In genomic region chr6:31912186-31912585, GRCh38 we compare ENCODE assay signal across 22 cellular contexts. TPM values are rescaled to one million over a fixed set of nuclear protein-coding genes. Genes with fewer than 3 reads are reported as not detected.
DNase-seq lines count a peak whose midpoint lies in the region; ATAC-seq and TF ChIP-seq lines count a peak whose summit lies in the region.
"Had no signal": no experiment of that assay in that cellular context is flagged by ENCODE, and none has a peak within 500 bp of the region (broad histone marks: within the 10 kb centered on the region; RNA-seq: fewer than 3 reads in every experiment).

No MANE protein-coding gene starts in this region.

- no peak overlapping the region for H2AK5ac ChIP-seq in mesenchymal stem cell (ENCODE audit: low read length, severe bottlenecking)

- H3K9me3 ChIP-seq in HCT116 (ENCODE audit: control insufficient read depth in 1 of 2, insufficient read depth in 1 of 2, low read depth in 1 of 2, low read length in 2 of 2) = no peaks in the 10 kb centered on the region; a peak in 1 of 4 replicates
- no peaks in the 10 kb centered on the region; the same call in 1 of the 2 replicates for H3K9me3 ChIP-seq in SJSA1 (replicated peaks)
- no peaks in the 10 kb centered on the region for H3K9me3 ChIP-seq in mesenchymal stem cell (ENCODE audit: control insufficient read depth, low read length)
- H3K9me3 ChIP-seq: BLaER1, HAP-1 had no signal

- H3K27me3 ChIP-seq in HCT116 (ENCODE audit: insufficient read depth, low read length) = no peaks in the 10 kb centered on the region
- no peaks in the 10 kb centered on the region for H3K27me3 ChIP-seq in SJSA1 (replicated peaks)
- H3K27me3 ChIP-seq in mesenchymal stem cell (ENCODE audit: control insufficient read depth in 1 of 2, insufficient read depth in 1 of 2, low read length in 2 of 2) = no peaks in the 10 kb centered on the region
- H3K27me3 ChIP-seq: BLaER1 had no signal

- CTCF ChIA-PET in Calu3 (lab: Charles Lee) = interaction anchor here (1.8 kb wide), 1 partner anchor 33 kb away, joined by 6 read pairs; the partner anchor contains the start of gene CFB
- CTCF ChIA-PET in HCT116 (lab: Charles Lee) = no interaction called here

- peaks cover 2% of the 10 kb centered on the region for H3K9me3 Mint-ChIP-seq in Calu3 (ENCODE audit: low read depth, unreplicated experiment)
- no peaks in the 10 kb centered on the region for H3K9me3 Mint-ChIP-seq in stimulated activated naive CD8-positive, alpha-beta T cell treated with anti-CD3 and anti-CD28 coated beads, Interleukin-15, amount 100 ng/mL, for 72 hours
- H3K9me3 Mint-ChIP-seq: CD4-positive, CD25-positive, alpha-beta regulatory T cell; GM23338 had no signal

- H4K8ac ChIP-seq in mesenchymal stem cell (ENCODE audit: low read length) = no peak overlapping the region

- H3K27ac ChIP-seq in HCT116 (ENCODE audit: low read depth, low read length) (no peak overlapping the region; the same call in 1 of the 2 replicates), SJSA1 (peak overlapping the region; percentile 98), mesenchymal stem cell (ENCODE audit: low read length, poor library complexity, severe bottlenecking) (no peak overlapping the region)
- H3K27ac ChIP-seq: BLaER1, KMS-11, SK-N-MC had no signal

- H3K36me3 Mint-ChIP-seq in Calu3 (ENCODE audit: insufficient read depth, unreplicated experiment) = peaks cover 4% of the 10 kb centered on the region
- H3K36me3 Mint-ChIP-seq: CD4-positive, CD25-positive, alpha-beta regulatory T cell had no signal

- BruUV-seq in Calu3 (replicated peaks; lab: Mats Ljungman, UMichigan) = no TSS peak
- BruUV-seq in HCT116 (replicated peaks; lab: Mats Ljungman, UMichigan) = no TSS peak

- no peak for TF ChIP-seq POLR2A in HCT116 (IDR thresholded peaks at IDR 0.05; ENCODE audit: borderline replicate concordance, extremely low read depth, insufficient read depth, insufficient read length)

- no peak overlapping the region for H3K4me3 ChIP-seq in HCT116 (replicated peaks in 1 of 2; ENCODE audit: low read depth in 1 of 2, low read length in 2 of 2)
- H3K4me3 ChIP-seq in SJSA1 = no peak overlapping the region
- no peak overlapping the region for H3K4me3 ChIP-seq in mesenchymal stem cell (ENCODE audit: insufficient read depth in 1 of 2, low read depth in 1 of 2, low read length in 2 of 2)
- H3K4me3 ChIP-seq: BLaER1, GM23338, HAP-1, SK-N-MC had no signal

- no peak for DNase-seq in Calu3
- DNase-seq in HCT116 (ENCODE audit: low read depth, low spot score) = no peak
- DNase-seq in SJSA1 (ENCODE audit: low read depth in 1 of 2, low spot score in 2 of 2) = no peak
- peak; percentile 33 for DNase-seq in mesenchymal stem cell
- DNase-seq in stimulated activated naive CD8-positive, alpha-beta T cell treated with anti-CD3 and anti-CD28 coated beads, Interleukin-15, amount 100 ng/mL, for 72 hours = no peak
- DNase-seq in HuH-7.5 (ENCODE audit: low spot score) = no peak
- no peak for DNase-seq in NCI-H69 (lab: John Stamatoyannopoulos, UW)
- DNase-seq: CD4-positive, CD25-positive, alpha-beta regulatory T cell; NCI-H1048; NCI-H1417; NCI-H1694; NCI-H2029 treated with DMSO at 0.1 percent for 48 hours; NCI-H446 treated with DMSO at 0.1 percent for 48 hours; NCI-H526; SHP77 treated with DMSO at 0.1 percent for 48 hours had no signal

- no peak overlapping the region for H3K4ac ChIP-seq in mesenchymal stem cell (ENCODE audit: low read depth in 1 of 2, low read length in 2 of 2)

- H4K20me1 ChIP-seq in HCT116 (ENCODE audit: insufficient read depth) = no peaks in the 10 kb centered on the region
- H4K20me1 ChIP-seq: BLaER1 had no signal

- RAD21 ChIA-PET in HCT116 (lab: Charles Lee; ENCODE audit: low non-redundant PET in 1 of 2, low total read pairs in 2 of 2, uncharacterized antibody in 2 of 2, unreplicated experiment in 2 of 2) = no interaction called here

- TF ChIP-seq CTCF in Calu3 (IDR thresholded peaks at IDR 0.05; ENCODE audit: unreplicated experiment) (no peak), HCT116 (IDR thresholded peaks at IDR 0.05 in 2 of 3, conservative IDR thresholded peaks at IDR 0.05 in 1 of 3; ENCODE audit: borderline replicate concordance in 1 of 3, insufficient read depth in 1 of 3, low read depth in 2 of 3, low read length in 2 of 3) (no peak)

- H4K91ac ChIP-seq in mesenchymal stem cell (ENCODE audit: low read length) = no peak overlapping the region

- H3K4me2 ChIP-seq in HCT116 (ENCODE audit: low read length) (peak overlapping the region; percentile 65), mesenchymal stem cell (ENCODE audit: low read length, poor library complexity, severe bottlenecking) (no peak overlapping the region)
- H3K4me2 ChIP-seq: BLaER1, GM23338, KMS-11 had no signal

- H3K9ac ChIP-seq in HCT116 (ENCODE audit: low read length) = peak overlapping the region; percentile 37
- H3K9ac ChIP-seq in mesenchymal stem cell (ENCODE audit: low read length) = no peak overlapping the region
- H3K9ac ChIP-seq: BLaER1, KMS-11 had no signal

- intact Hi-C loops in Calu3 (cut with micrococcal nuclease; ENCODE audit: unreplicated experiment) = no loop called here
- intact Hi-C loops in HCT116 (cut with micrococcal nuclease) = no loop called here

- H3K4me1 ChIP-seq in HCT116 (ENCODE audit: control insufficient read depth in 1 of 2, insufficient read depth in 2 of 2, low read length in 2 of 2) = peaks cover 40 to 68% of the 10 kb centered on the region in 2 experiments
- peaks cover 43% of the 10 kb centered on the region for H3K4me1 ChIP-seq in SJSA1 (replicated peaks)
- H3K4me1 ChIP-seq in mesenchymal stem cell (ENCODE audit: control insufficient read depth, insufficient read depth, low read depth, low read length) = peaks cover 4% of the 10 kb centered on the region
- H3K4me1 ChIP-seq: BLaER1, HAP-1 had no signal

- no peak for ATAC-seq in HCT116
- no peak for ATAC-seq in stimulated activated naive CD8-positive, alpha-beta T cell treated with anti-CD3 and anti-CD28 coated beads, Interleukin-15, amount 100 ng/mL, for 72 hours
- ATAC-seq in HG03432 (IDR thresholded peaks at IDR 0.05; ENCODE audit: unreplicated experiment) = no peak
- ATAC-seq: GM23338 had no signal

- no peak for TF ChIP-seq RAD21 in HCT116 (IDR thresholded peaks at IDR 0.05; ENCODE audit: low read depth)

- no peak overlapping the region for H2BK12ac ChIP-seq in mesenchymal stem cell (ENCODE audit: low read length in 2 of 2)

- no peaks in the 10 kb centered on the region for H3K9me2 ChIP-seq in HCT116 (ENCODE audit: insufficient read depth)

- 100% methylated on average over 2 of the region's 2 CpGs for WGBS in mesenchymal stem cell

- H3K27me3 Mint-ChIP-seq in Calu3 (ENCODE audit: unreplicated experiment) = no peaks in the 10 kb centered on the region
- peaks cover 20% of the 10 kb centered on the region for H3K27me3 Mint-ChIP-seq in stimulated activated naive CD8-positive, alpha-beta T cell treated with anti-CD3 and anti-CD28 coated beads, Interleukin-15, amount 100 ng/mL, for 72 hours

- H3K4me1 Mint-ChIP-seq in Calu3 (ENCODE audit: low read depth, unreplicated experiment) = peaks cover 35% of the 10 kb centered on the region
- H3K4me1 Mint-ChIP-seq in stimulated activated naive CD8-positive, alpha-beta T cell treated with anti-CD3 and anti-CD28 coated beads, Interleukin-15, amount 100 ng/mL, for 72 hours = peaks cover 8% of the 10 kb centered on the region
- H3K4me1 Mint-ChIP-seq: CD4-positive, CD25-positive, alpha-beta regulatory T cell; GM23338 had no signal

- H3K79me1 ChIP-seq in mesenchymal stem cell (replicated peaks; ENCODE audit: low read length, poor library complexity, severe bottlenecking) = no peaks in the 10 kb centered on the region

- no peak overlapping the region for H3K18ac ChIP-seq in mesenchymal stem cell (ENCODE audit: low read depth in 1 of 2, low read length in 2 of 2)

- POLR2A ChIA-PET in HCT116 (lab: Charles Lee) = no interaction called here

- no peak overlapping the region for H3K4me3 Mint-ChIP-seq in Calu3 (ENCODE audit: low read depth, unreplicated experiment)
- H3K4me3 Mint-ChIP-seq in stimulated activated naive CD8-positive, alpha-beta T cell treated with anti-CD3 and anti-CD28 coated beads, Interleukin-15, amount 100 ng/mL, for 72 hours = no peak overlapping the region
- H3K4me3 Mint-ChIP-seq: GM23338 had no signal

- no peaks in the 10 kb centered on the region for H3K36me3 ChIP-seq in HCT116 (ENCODE audit: control insufficient read depth in 1 of 2, insufficient read depth in 2 of 2, low read length in 2 of 2)
- H3K36me3 ChIP-seq in SJSA1 = no peaks in the 10 kb centered on the region
- no peaks in the 10 kb centered on the region for H3K36me3 ChIP-seq in mesenchymal stem cell (ENCODE audit: control insufficient read depth in 1 of 2, insufficient read depth in 2 of 2, low read depth in 1 of 2, low read length in 2 of 2)
- H3K36me3 ChIP-seq: BLaER1, HAP-1 had no signal

- H3K14ac ChIP-seq in mesenchymal stem cell (ENCODE audit: low read length in 2 of 2) = no peak overlapping the region

- H3K27ac Mint-ChIP-seq in Calu3 (ENCODE audit: unreplicated experiment) = peak overlapping the region; percentile 7
- H3K27ac Mint-ChIP-seq in stimulated activated naive CD8-positive, alpha-beta T cell treated with anti-CD3 and anti-CD28 coated beads, Interleukin-15, amount 100 ng/mL, for 72 hours = peak overlapping the region in 1 of 2 donors; percentile 14
- H3K27ac Mint-ChIP-seq: CD4-positive, CD25-positive, alpha-beta regulatory T cell; GM23338 had no signal

- no peaks in the 10 kb centered on the region for H3K79me2 ChIP-seq in HCT116 (ENCODE audit: insufficient read depth, low read length)

- H3K23ac ChIP-seq in mesenchymal stem cell (ENCODE audit: low read length in 2 of 2) = no peak overlapping the region

- no peak overlapping the region for H2BK120ac ChIP-seq in mesenchymal stem cell (ENCODE audit: low read depth, low read length)

- H2AFZ ChIP-seq in HCT116 (ENCODE audit: low read depth, low read length, poor library complexity, severe bottlenecking) = no peak overlapping the region
- no peak overlapping the region for H2AFZ ChIP-seq in mesenchymal stem cell (ENCODE audit: low read depth, low read length)
- H2AFZ ChIP-seq: GM23338 had no signal

- H2BK15ac ChIP-seq in mesenchymal stem cell (ENCODE audit: low read depth, poor library complexity, severe bottlenecking) = no peak overlapping the region

- H2BK5ac ChIP-seq in mesenchymal stem cell (ENCODE audit: low read depth, low read length, poor library complexity, severe bottlenecking) = no peak overlapping the region

RNA-seq across cellular contexts. Expression of gene ZBTB12, which starts 10.3 kb away (rescaled TPM):
- total RNA-seq in Calu3 (2022) = 22.6 and 28.1 TPM in 2 replicates
- total RNA-seq in HCT116 (2021; ENCODE audit: unreplicated experiment) = 10.3 TPM
- 8.9 and 10.3 TPM in 2 replicates for polyA plus RNA-seq in HCT116 (2012)
- 0.53 and 2.0 TPM in 2 replicates for total RNA-seq in SJSA1 (2014; rRNA removed; shearing (Covaris generic))
- 2.8 TPM for polyA plus RNA-seq in mesenchymal stem cell (2013, experiment 1 of 2)
- polyA plus RNA-seq in mesenchymal stem cell (2013, experiment 2 of 2) = 2.8 TPM
- polyA plus RNA-seq: CD4-positive, CD25-positive, alpha-beta regulatory T cell had no signal

RNA-seq across cellular contexts. Expression of gene EHMT2, which starts 14.7 kb away (rescaled TPM):
- total RNA-seq in Calu3 (2022) (131 and 138 TPM in 2 replicates), HCT116 (2021; ENCODE audit: unreplicated experiment) (84.0 TPM)
- polyA plus RNA-seq in HCT116 (2012) = 79.2 and 79.9 TPM in 2 replicates
- 33.8 and 40.4 TPM in 2 replicates for total RNA-seq in SJSA1 (2014; rRNA removed; shearing (Covaris generic))
- polyA plus RNA-seq in mesenchymal stem cell (2013, experiment 1 of 2) = 34.5 TPM
- 33.2 TPM for polyA plus RNA-seq in mesenchymal stem cell (2013, experiment 2 of 2)

RNA-seq across cellular contexts. Expression of gene C2, which starts 15.3 kb away (rescaled TPM):
- total RNA-seq in Calu3 (2022) (5.0 and 6.3 TPM in 2 replicates), HCT116 (2021; ENCODE audit: unreplicated experiment) (3.1 TPM)
- polyA plus RNA-seq in HCT116 (2012) = 0.62 and 0.78 TPM in 2 replicates
- 0.47 and 0.53 TPM in 2 replicates for total RNA-seq in SJSA1 (2014; rRNA removed; shearing (Covaris generic))
- polyA plus RNA-seq in mesenchymal stem cell (2013, experiment 1 of 2) = 1.1 TPM
- polyA plus RNA-seq in mesenchymal stem cell (2013, experiment 2 of 2) = 1.3 TPM

RNA-seq across cellular contexts. Expression of gene SLC44A4, which starts 33.4 kb away (rescaled TPM):
- total RNA-seq in Calu3 (2022) = 185 and 238 TPM in 2 replicates
- 0.74 TPM for total RNA-seq in HCT116 (2021; ENCODE audit: unreplicated experiment)
- 0.07 and 0.22 TPM in 2 replicates for polyA plus RNA-seq in HCT116 (2012)
- total RNA-seq in SJSA1 (2014; rRNA removed; shearing (Covaris generic)) = not detected in 2 replicates
- 0.03 TPM for polyA plus RNA-seq in mesenchymal stem cell (2013, experiment 1 of 2)
- not detected for polyA plus RNA-seq in mesenchymal stem cell (2013, experiment 2 of 2)
- polyA plus RNA-seq: CD4-positive, CD25-positive, alpha-beta regulatory T cell had no signal

RNA-seq across cellular contexts. Expression of gene CFB, which starts 33.7 kb away (rescaled TPM):
- total RNA-seq in Calu3 (2022) = 944 and 1,205 TPM in 2 replicates
- 1.5 TPM for total RNA-seq in HCT116 (2021; ENCODE audit: unreplicated experiment)
- 1.8 and 2.0 TPM in 2 replicates for polyA plus RNA-seq in HCT116 (2012)
- 0.50 and 0.58 TPM in 2 replicates for total RNA-seq in SJSA1 (2014; rRNA removed; shearing (Covaris generic))
- 1.7 TPM for polyA plus RNA-seq in mesenchymal stem cell (2013, experiment 1 of 2)
- 1.7 TPM for polyA plus RNA-seq in mesenchymal stem cell (2013, experiment 2 of 2)
- total RNA-seq: G401, GM23338 had no signal
